In genomic region chr12:54148560-54149439, GRCh38 we compare ENCODE assay signal across 23 cellular contexts. TPM values are rescaled to one million over a fixed set of nuclear protein-coding genes. Genes with fewer than 3 reads are reported as not detected.
DNase-seq lines count a peak whose midpoint lies in the region; ATAC-seq, FAIRE-seq and TF ChIP-seq lines count a peak whose summit lies in the region.
"Had no signal": no experiment of that assay in that cellular context is flagged by ENCODE, and none has a peak within 500 bp of the region (broad histone marks: within the 10 kb centered on the region; RNA-seq: fewer than 3 reads in every experiment).

No MANE protein-coding gene starts in this region.

- H3K36me3 Mint-ChIP-seq in nephron progenitor cell (ENCODE audit: low read depth): no peaks in the 10 kb centered on the region

- H3K9me3 ChIP-seq in OCI-LY7 (ENCODE audit: low read length): no peaks in the 10 kb centered on the region
- no peaks in the 10 kb centered on the region for H3K9me3 ChIP-seq in H1 (ENCODE audit: insufficient read depth in 2 of 2, low read depth in 1 of 2, low read length in 1 of 2)
- H3K9me3 ChIP-seq in heart right ventricle: no peaks in the 10 kb centered on the region
- H3K9me3 ChIP-seq: A549, Caco-2, HAP-1 had no signal

- peaks cover 57% of the 10 kb centered on the region for H3K4me1 Mint-ChIP-seq in nephron progenitor cell

- H3K36me3 ChIP-seq in OCI-LY7 (ENCODE audit: insufficient read depth, low read length): no peaks in the 10 kb centered on the region
- no peaks in the 10 kb centered on the region for H3K36me3 ChIP-seq in H1 (ENCODE audit: control insufficient read depth in 2 of 4, insufficient read depth in 4 of 4, low read length in 3 of 4)
- no peaks in the 10 kb centered on the region for H3K36me3 ChIP-seq in heart right ventricle
- H3K36me3 ChIP-seq: HAP-1 had no signal

- H2AK5ac ChIP-seq in H1 (ENCODE audit: low read depth, low read length): no peak overlapping the region

- peaks cover 40% of the 10 kb centered on the region for H3K27me3 Mint-ChIP-seq in nephron progenitor cell (ENCODE audit: low read depth, poor library complexity)

- H2BK15ac ChIP-seq in H1 (ENCODE audit: low read length): 0 out of 2 replicates have a peak overlapping the region, but pooled peaks have one; percentile 53

- no peak for FAIRE-seq in H1 (lab: Jason Lieb, UNC)
- FAIRE-seq: A549, D721Med, G401.6, GM12891, GM19239, HTR-8/SVneo had no signal

- H4K20me1 ChIP-seq in OCI-LY7 (ENCODE audit: insufficient read depth, low read length) (no peaks in the 10 kb centered on the region), H1 (replicated peaks in 1 of 2; ENCODE audit: control insufficient read depth in 1 of 2, insufficient read depth in 2 of 2, low read length in 2 of 2) (no peaks in the 10 kb centered on the region)

- peak; percentile 24 for DNase-seq in NCI-H2227 (lab: John Stamatoyannopoulos, UW; ENCODE audit: unreplicated experiment)
- DNase-seq in NCI-H2227 treated with DMSO at 0.1 percent for 48 hours (lab: John Stamatoyannopoulos, UW): no peak
- no peak for DNase-seq in OCI-LY7 (ENCODE audit: low spot score)
- no peak for DNase-seq in H1 (ENCODE audit: low read depth in 1 of 2, low spot score in 2 of 2)
- peak; percentile 56 for DNase-seq in nephron progenitor cell
- DNase-seq in left lobe of liver (ENCODE audit: low spot score): no peak
- no peak for DNase-seq in heart right ventricle
- DNase-seq: AML-193; Caco-2; CD4-positive, alpha-beta T cell; GOT3; HFFc6; IMR-90 had no signal

- no peak overlapping the region for H3K23ac ChIP-seq in H1 (ENCODE audit: insufficient read length)

- H3K4me3 ChIP-seq in OCI-LY7 (ENCODE audit: low read depth, low read length, poor library complexity, severe bottlenecking) (no peak overlapping the region), H1 (ENCODE audit: extremely low read depth in 1 of 4, insufficient read depth in 2 of 4, low read depth in 3 of 4, low read length in 4 of 4) (no peak overlapping the region), heart right ventricle (no peak overlapping the region)
- H3K4me3 ChIP-seq: A549, HAP-1 had no signal

- no peak overlapping the region for H3K4me2 ChIP-seq in OCI-LY7 (ENCODE audit: low read length)
- no peak overlapping the region for H3K4me2 ChIP-seq in H1 (ENCODE audit: insufficient read depth in 1 of 2, low read depth in 2 of 2, low read length in 2 of 2)
- H3K4me2 ChIP-seq: A549 had no signal

- no peak overlapping the region for H3K4ac ChIP-seq in H1 (replicated peaks; ENCODE audit: insufficient read length, low read depth, low read length)

- no peak overlapping the region for H4K91ac ChIP-seq in H1 (replicated peaks; ENCODE audit: insufficient read length, low read length)

- no peak overlapping the region for H4K8ac ChIP-seq in H1 (ENCODE audit: extremely low read depth, insufficient read depth, low read length)

- H4K5ac ChIP-seq in H1 (ENCODE audit: insufficient read length, low read depth, low read length): no peak overlapping the region

- no peak for TF ChIP-seq POLR2A in H1 (IDR thresholded peaks at IDR 0.05; ENCODE audit: control extremely low read depth in 1 of 2, low read depth in 2 of 2, low read length in 2 of 2)

- ATAC-seq in left lobe of liver: no peak
- ATAC-seq in GM21529 (IDR thresholded peaks at IDR 0.05; ENCODE audit: unreplicated experiment): no peak
- no peak for ATAC-seq in heart right ventricle
- ATAC-seq: A549 had no signal

- H3K79me2 ChIP-seq in OCI-LY7 (ENCODE audit: insufficient read depth, low read depth, low read length) (no peaks in the 10 kb centered on the region), H1 (ENCODE audit: control insufficient read depth in 1 of 2, insufficient read depth in 2 of 2, low read length in 2 of 2) (no peaks in the 10 kb centered on the region)

- no peak overlapping the region for H3K27ac Mint-ChIP-seq in nephron progenitor cell
- H3K27ac Mint-ChIP-seq: CD4-positive, alpha-beta T cell; HFFc6 had no signal

- no peak overlapping the region for H2BK120ac ChIP-seq in H1 (replicated peaks; ENCODE audit: low read depth, low read length)

- no peak overlapping the region for H2BK5ac ChIP-seq in H1 (ENCODE audit: low read depth, low read length)

- no peaks in the 10 kb centered on the region for H3K79me1 ChIP-seq in H1 (ENCODE audit: low read depth, low read length)

- 88% methylated on average over 6 of the region's 11 CpGs; no CpG with 5 or more reads in 1 of the 2 experiments for WGBS in H1 (ENCODE audit: extremely low coverage in 1 of 2, insufficient coverage in 1 of 2, insufficient read length in 1 of 2, insufficient replicate concordance in 2 of 2, low coverage in 1 of 2, low lambda C conversion rate in 2 of 2, missing lambda C conversion rate in 1 of 2), 2 experiments
- WGBS in heart right ventricle, 2 donors: 35 to 41% methylated on average over 11 of the region's 11 CpGs

- no peaks in the 10 kb centered on the region for H3K23me2 ChIP-seq in H1 (ENCODE audit: low read depth, low read length)

- H3K9me2 ChIP-seq in OCI-LY7 (ENCODE audit: insufficient read depth, low read length): no peaks in the 10 kb centered on the region

- TF ChIP-seq CTCF in OCI-LY7 (conservative IDR thresholded peaks at IDR 0.05; ENCODE audit: low read length) (0 out of 2 replicates have a peak, but pooled peaks have one; percentile 18), H1 (IDR thresholded peaks at IDR 0.05; ENCODE audit: control extremely low read depth in 1 of 3, insufficient read depth in 1 of 3, low read depth in 1 of 3, low read length in 3 of 3) (no peak), nephron progenitor cell (IDR thresholded peaks at IDR 0.05) (no peak), heart right ventricle (IDR thresholded peaks at IDR 0.05) (no peak)

- CTCF ChIA-PET in OCI-LY7 (lab: Charles Lee; ENCODE audit: unreplicated experiment) (no interaction called here), H1 (lab: Charles Lee; ENCODE audit: partially characterized antibody) (interaction anchor here (0.6 to 20.5 kb wide), 16 partner anchors 5 to 164 kb away, joined by 3 to 242 read pairs (median 4); partner anchors contain the start of genes HOXC10 and HOXC5)

- BruUV-seq in OCI-LY7 (replicated peaks; lab: Mats Ljungman, UMichigan): no TSS peak

- POLR2A ChIA-PET in OCI-LY7 (lab: Charles Lee): no interaction called here
- POLR2A ChIA-PET in H1 (lab: Charles Lee; ENCODE audit: partially characterized antibody): interaction anchor here (0.9 to 1.5 kb wide), 4 partner anchors 11 to 131 kb away, joined by 3 to 5 read pairs (median 4); partner anchors contain the start of genes CBX5 and HNRNPA1

- no peaks in the 10 kb centered on the region for H3K4me1 ChIP-seq in OCI-LY7 (ENCODE audit: insufficient read depth, low read length, poor library complexity, severe bottlenecking)
- H3K4me1 ChIP-seq in H1 (replicated peaks in 1 of 4; ENCODE audit: control insufficient read depth in 3 of 4, insufficient read depth in 4 of 4, low read length in 3 of 4): peaks cover 0 to 10% (median 0%) of the 10 kb centered on the region in 4 experiments; a peak in 2 of 7 replicates
- no peaks in the 10 kb centered on the region for H3K4me1 ChIP-seq in heart right ventricle
- H3K4me1 ChIP-seq: A549, HAP-1 had no signal

- TF ChIP-seq EP300 in H1 (IDR thresholded peaks at IDR 0.05; ENCODE audit: borderline replicate concordance in 1 of 2, low read depth in 2 of 2, low read length in 2 of 2): no peak

- H3K27ac ChIP-seq in OCI-LY7 (ENCODE audit: low read depth, low read length, poor library complexity, severe bottlenecking): no peak overlapping the region
- H3K27ac ChIP-seq in H1 (ENCODE audit: low read depth, low read length): no peak overlapping the region
- H3K27ac ChIP-seq in heart right ventricle: no peak overlapping the region
- H3K27ac ChIP-seq: 22Rv1, A549, C4-2B had no signal

- TF ChIP-seq RAD21 in H1 (IDR thresholded peaks at IDR 0.05 in 1 of 2, conservative IDR thresholded peaks at IDR 0.05 in 1 of 2; ENCODE audit: low read depth in 2 of 2, low read length in 2 of 2): no peak

- H3K4me3 Mint-ChIP-seq in nephron progenitor cell: peak overlapping the region; percentile 20
- H3K4me3 Mint-ChIP-seq: CD4-positive, alpha-beta T cell; HFFc6 had no signal

- no peak overlapping the region for H3K18ac ChIP-seq in H1 (ENCODE audit: extremely low read depth, low read length)

- H3K14ac ChIP-seq in H1 (ENCODE audit: insufficient read length): no peak overlapping the region

- H3K27me3 ChIP-seq in H1 (replicated peaks in 1 of 4; ENCODE audit: control insufficient read depth in 3 of 4, extremely low read depth in 1 of 4, insufficient read depth in 3 of 4, low read length in 3 of 4) (peaks cover 0 to 10% (median 3%) of the 10 kb centered on the region in 4 experiments; a peak in 3 of 7 replicates), heart right ventricle (peaks cover 0 to 70% (median 49%) of the 10 kb centered on the region in 7 donors)

- H2AFZ ChIP-seq in OCI-LY7 (ENCODE audit: low read length) (no peak overlapping the region), H1 (ENCODE audit: low read length) (no peak overlapping the region)

- H3K56ac ChIP-seq in H1 (replicated peaks; ENCODE audit: insufficient read length, low read depth, low read length): no peak overlapping the region

- no peak overlapping the region for H2BK20ac ChIP-seq in H1 (ENCODE audit: low read length)

- no peaks in the 10 kb centered on the region for H3K9me3 Mint-ChIP-seq in nephron progenitor cell
- H3K9me3 Mint-ChIP-seq: CD4-positive, alpha-beta T cell; HFFc6 had no signal

- H3K9ac ChIP-seq in H1 (replicated peaks in 1 of 4; ENCODE audit: extremely low read depth in 1 of 4, low read depth in 3 of 4, low read length in 3 of 4): no peak overlapping the region

- no peak overlapping the region for H2BK12ac ChIP-seq in H1 (ENCODE audit: low read depth, low read length)

- intact Hi-C loops in OCI-LY7 (cut with micrococcal nuclease; ENCODE audit: unreplicated experiment): no loop called here
- intact Hi-C loops in heart right ventricle (cut with DNase I): no loop called here

TF ChIP-seq in H1, 55 proteins besides CTCF, POLR2A, EP300 and RAD21 (continues in another document):
- TF ChIP-seq TEAD4 (IDR thresholded peaks at IDR 0.05; ENCODE audit: low read depth, low read length) (no peak), RBBP5 (IDR thresholded peaks at IDR 0.05; ENCODE audit: borderline replicate concordance, low read depth, low read length) (no peak)

RNA-seq across cellular contexts. Expression of gene SMUG1, which starts 40.0 kb away (rescaled TPM):
- 28.2 and 42.5 TPM in 2 replicates for total RNA-seq in OCI-LY7 (2014; rRNA removed; shearing (Covaris generic))
- total RNA-seq in OCI-LY7 (2022) (36.0 and 37.9 TPM in 2 replicates), left lobe of liver (22.7 TPM), heart right ventricle (10 to 100 TPM in 9 of 10 donors, 1 to 10 TPM in 1; 8.8 to 20.7 (median 13.8) TPM)
- 15.8 and 18.6 TPM in 2 replicates for total RNA-seq in H1 (2021; fragmentation: NEBNext Ultra II Directional; extraction: Animal tissue kit (Norgen Biotek cat#: 25700))
- polyA plus RNA-seq in H1 (2011; rRNA removed) (35.0 and 35.7 TPM in 2 replicates), heart right ventricle (10 to 100 TPM; 16.2 to 28.8 TPM)
- 31.1 TPM for polyA plus RNA-seq in H1 (2011; cell fraction: cytosol; rRNA removed)
- polyA plus RNA-seq in H1 (2011; cell fraction: nucleus; rRNA removed): 35.6 TPM
- polyA plus RNA-seq in H1 (2012, experiment 1 of 2): 21.2 to 26.6 TPM (median 23.8 TPM) in 4 replicates
- 26.7 TPM for polyA plus RNA-seq in H1 (2012, experiment 2 of 2)
- 16.0 TPM for polyA plus RNA-seq in H1 (2013, experiment 1 of 2)
- 14.1 TPM for polyA plus RNA-seq in H1 (2013, experiment 2 of 2)
- polyA minus RNA-seq in H1 (2011; rRNA and poly(A)+ RNA removed): 19.1 and 19.4 TPM in 2 replicates
- polyA minus RNA-seq in H1 (2011; cell fraction: cytosol; rRNA and poly(A)+ RNA removed): 10.4 TPM
- polyA minus RNA-seq in H1 (2011; cell fraction: nucleus; rRNA and poly(A)+ RNA removed): 22.1 TPM

Comparison
In these comparisons a context has a peak if more than half of its experiments do, and no peak if none do; other contexts are left out.
1. DNase-seq: peak in NCI-H2227 (single experiment) and nephron progenitor cell (single experiment); none in NCI-H2227 treated with DMSO at 0.1 percent for 48 hours (single experiment), OCI-LY7 (single experiment), H1 (0 of 2), left lobe of liver (single experiment) and heart right ventricle (0 of 2).